ENCODE assay signal across 7 cellular contexts in genomic region chr10:69123747-69124557, GRCh38. TPM values are rescaled to one million over a fixed set of nuclear protein-coding genes. Genes with fewer than 3 reads are reported as not detected.
DNase-seq lines count a peak whose midpoint lies in the region; ATAC-seq and TF ChIP-seq lines count a peak whose summit lies in the region.

VPS26A (plus strand) TSS chr10:69124178; CDS start chr10:69124278, 100 bp downstream.

- in situ Hi-C loops in astrocyte of the cerebellum (cut with HindIII; ENCODE audit: low sequenced_read_pairs): no loop called here

- ATAC-seq in GM18508 (IDR thresholded peaks at IDR 0.05; ENCODE audit: insufficient read depth, unreplicated experiment) (peak; percentile 67), HG03025 (IDR thresholded peaks at IDR 0.05; ENCODE audit: low FRiP score, unreplicated experiment) (peak; percentile 80)

- H3K4me3 ChIP-seq in astrocyte of the cerebellum (ENCODE audit: low read depth, low read length): peak within 1 kb of the TSS; percentile 80

- DNase-seq in NCI-H2029 treated with DMSO at 0.1 percent for 48 hours (lab: John Stamatoyannopoulos, UW) (peak; percentile 31), T-helper 9 cell (peak; percentile 99), astrocyte of the cerebellum (ENCODE audit: low read depth) (peak; percentile 93), hepatic stellate cell (ENCODE audit: low spot score) (peak; percentile 96), renal cortical epithelial cell (ENCODE audit: low read depth) (peak; percentile 87)

- TF ChIP-seq CTCF in astrocyte of the cerebellum (IDR thresholded peaks at IDR 0.05; ENCODE audit: low read depth, low read length, missing control alignments): no peak

RNA-seq across cellular contexts. Expression of gene VPS26A, which starts in this region (rescaled TPM):
- total RNA-seq in renal cortical epithelial cell: 77.3 and 79.3 TPM in 2 replicates

Comparison
In these comparisons a context has a peak if more than half of its experiments do, and no peak if none do; other contexts are left out.
1. Peak in every context shown above with its lines: DNase-seq, ATAC-seq and H3K4me3 ChIP-seq.
2. DNase-seq: peak in every context shown above with its lines; median percentile 99 in T-helper 9 cell; 96 in hepatic stellate cell; 93 in astrocyte of the cerebellum; 87 in renal cortical epithelial cell; 31 in NCI-H2029 treated with DMSO at 0.1 percent for 48 hours.